ENCODE assay signal across 1 cellular context in genomic region chr20:57586370-57586793, GRCh38.
TF ChIP-seq lines count a peak whose summit lies in the region.

No MANE protein-coding gene starts in this region.

TF ChIP-seq in HepG2, 621 proteins besides CTCF, POLR2A, EP300 and RAD21 (continued from another document and continues in another):
- TF ChIP-seq DDIT3 (CRISPR knock-in tag; IDR thresholded peaks at IDR 0.05) (no peak), CENPT (CRISPR knock-in tag; IDR thresholded peaks at IDR 0.05; ENCODE audit: low read depth) (no peak), FOXA3 (CRISPR knock-in tag; IDR thresholded peaks at IDR 0.05) (peak; percentile 62), ZNF263 (CRISPR knock-in tag; IDR thresholded peaks at IDR 0.05) (peak; percentile 76), PHF8 (CRISPR knock-in tag; IDR thresholded peaks at IDR 0.05) (no peak; the same call in 1 of the 2 replicates), ZNF256 (CRISPR knock-in tag; conservative IDR thresholded peaks at IDR 0.05) (no peak; the same call in 1 of the 2 replicates), RARG (CRISPR knock-in tag; IDR thresholded peaks at IDR 0.05; ENCODE audit: low read depth) (no peak), GPBP1L1 (CRISPR knock-in tag; IDR thresholded peaks at IDR 0.05) (no peak), ZFAT (CRISPR knock-in tag; conservative IDR thresholded peaks at IDR 0.05) (no peak), ZFP36L1 (CRISPR knock-in tag; IDR thresholded peaks at IDR 0.05) (0 out of 2 replicates have a peak, but pooled peaks have one; percentile 61), SOX13 (IDR thresholded peaks at IDR 0.05) (no peak), SOX13 (CRISPR knock-in tag; conservative IDR thresholded peaks at IDR 0.05 in 1 of 2, IDR thresholded peaks at IDR 0.05 in 1 of 2) (no peak; a peak in 1 of 4 replicates), FOXO4 (CRISPR knock-in tag; conservative IDR thresholded peaks at IDR 0.05) (no peak), CAMTA2 (CRISPR knock-in tag; IDR thresholded peaks at IDR 0.05; ENCODE audit: borderline replicate concordance) (no peak), ZNF777 (CRISPR knock-in tag; IDR thresholded peaks at IDR 0.05) (no peak), ARID5B (CRISPR knock-in tag; IDR thresholded peaks at IDR 0.05) (peak; percentile 68), DBP (CRISPR knock-in tag; IDR thresholded peaks at IDR 0.05; ENCODE audit: not compliant biosample characterization) (no peak), KMT2B (CRISPR knock-in tag; IDR thresholded peaks at IDR 0.05) (no peak), ZNF264 (CRISPR knock-in tag; IDR thresholded peaks at IDR 0.05) (peak; percentile 92), MIXL1 (CRISPR knock-in tag; IDR thresholded peaks at IDR 0.05) (no peak), MXD4 (CRISPR knock-in tag; IDR thresholded peaks at IDR 0.05) (0 out of 2 replicates have a peak, but pooled peaks have one; percentile 23), SALL1 (CRISPR knock-in tag; IDR thresholded peaks at IDR 0.05) (peak; percentile 95), PITX1 (CRISPR knock-in tag; IDR thresholded peaks at IDR 0.05) (peak; percentile 86), SP4 (CRISPR knock-in tag; IDR thresholded peaks at IDR 0.05) (no peak), ZNF800 (CRISPR knock-in tag; IDR thresholded peaks at IDR 0.05) (peak; percentile 52; the same call in 1 of the 2 replicates), AKAP8 (CRISPR knock-in tag; IDR thresholded peaks at IDR 0.05) (peak; percentile 39; the same call in 1 of the 2 replicates), ZNF784 (CRISPR knock-in tag; IDR thresholded peaks at IDR 0.05; ENCODE audit: borderline replicate concordance) (no peak), SRSF9 (IDR thresholded peaks at IDR 0.05; ENCODE audit: borderline replicate concordance, insufficient read depth, low read depth, low read length, poor library complexity, severe bottlenecking) (no peak), IRF1 (CRISPR knock-in tag; IDR thresholded peaks at IDR 0.05; ENCODE audit: low read depth) (no peak), ZBED4 (CRISPR knock-in tag; IDR thresholded peaks at IDR 0.05; ENCODE audit: borderline replicate concordance) (no peak), MAFF (IDR thresholded peaks at IDR 0.05; ENCODE audit: low read depth, low read length) (no peak; the same call in 1 of the 2 replicates), NR2F6 (IDR thresholded peaks at IDR 0.05) (peak; percentile 45), NR2F6 (CRISPR knock-in tag; IDR thresholded peaks at IDR 0.05) (peak; percentile 80), ZNF513 (CRISPR knock-in tag; conservative IDR thresholded peaks at IDR 0.05) (no peak), PLRG1 (conservative IDR thresholded peaks at IDR 0.05) (no peak), ZNF382 (CRISPR knock-in tag; IDR thresholded peaks at IDR 0.05; ENCODE audit: borderline replicate concordance) (no peak), ZNF713 (CRISPR knock-in tag; IDR thresholded peaks at IDR 0.05) (no peak), EED (CRISPR knock-in tag; IDR thresholded peaks at IDR 0.05) (no peak), ZKSCAN5 (CRISPR knock-in tag; IDR thresholded peaks at IDR 0.05) (no peak; the same call in 1 of the 2 replicates), THAP9 (CRISPR knock-in tag; IDR thresholded peaks at IDR 0.05; ENCODE audit: borderline replicate concordance) (no peak), TARDBP (CRISPR knock-in tag; IDR thresholded peaks at IDR 0.05) (peak; percentile 78; the same call in 1 of the 2 replicates), NR2F2 (IDR thresholded peaks at IDR 0.05; ENCODE audit: borderline replicate concordance, low read depth) (peak; percentile 25; the same call in 1 of the 2 replicates)
